In genomic region chr1:218604217-218604616, GRCh38 we compare ENCODE assay signal across 2 cellular contexts.
TF ChIP-seq lines count a peak whose summit lies in the region.

No MANE protein-coding gene starts in this region.

TF ChIP-seq in IMR-90, 13 proteins besides CTCF, POLR2A, EP300 and RAD21 (continued from another document):
- no peak for TF ChIP-seq USF2 (IDR thresholded peaks at IDR 0.05; ENCODE audit: low read depth, low read length)
- TF ChIP-seq RFX5 (IDR thresholded peaks at IDR 0.05; ENCODE audit: low read depth, low read length) = no peak
- no peak for TF ChIP-seq CHD1 (IDR thresholded peaks at IDR 0.05; ENCODE audit: low read depth, low read length)
- TF ChIP-seq MAFK (IDR thresholded peaks at IDR 0.05; ENCODE audit: low read depth, low read length) = no peak
- TF ChIP-seq RCOR1 (IDR thresholded peaks at IDR 0.05; ENCODE audit: insufficient replicate concordance, low read length) = no peak

TF ChIP-seq in SK-N-SH treated with all-trans-retinoic acid at 6 μM for 48 hours, 23 proteins besides CTCF, POLR2A, EP300 and RAD21 (continued from another document):
- TF ChIP-seq PATZ1 (CRISPR knock-in tag; IDR thresholded peaks at IDR 0.05; ENCODE audit: borderline replicate concordance) (no peak), TSHZ2 (CRISPR knock-in tag; IDR thresholded peaks at IDR 0.05) (no peak), TOX (CRISPR knock-in tag; IDR thresholded peaks at IDR 0.05; ENCODE audit: borderline replicate concordance) (no peak), TCF4 (CRISPR knock-in tag; IDR thresholded peaks at IDR 0.05; ENCODE audit: borderline replicate concordance) (no peak), ISL1 (CRISPR knock-in tag; IDR thresholded peaks at IDR 0.05) (no peak), ESRRG (CRISPR knock-in tag; IDR thresholded peaks at IDR 0.05) (no peak), BACH2 (CRISPR knock-in tag; IDR thresholded peaks at IDR 0.05; ENCODE audit: borderline replicate concordance) (no peak), ZFP30 (CRISPR knock-in tag; IDR thresholded peaks at IDR 0.05) (no peak), ARNTL (CRISPR knock-in tag; IDR thresholded peaks at IDR 0.05; ENCODE audit: borderline replicate concordance, low read depth) (no peak), PPARA (CRISPR knock-in tag; IDR thresholded peaks at IDR 0.05; ENCODE audit: borderline replicate concordance) (no peak)
